ENCODE assay signal across 24 cellular contexts in genomic region chr2:12399244-12399643, GRCh38.
DNase-seq lines count a peak whose midpoint lies in the region; ATAC-seq and TF ChIP-seq lines count a peak whose summit lies in the region.
"Had no signal": no experiment of that assay in that cellular context is flagged by ENCODE, and none has a peak within 500 bp of the region (broad histone marks: within the 10 kb centered on the region; RNA-seq: fewer than 3 reads in every experiment).

No MANE protein-coding gene starts in this region.

- H3K27ac ChIP-seq in VCaP = peak overlapping the region; percentile 66
- H3K27ac ChIP-seq in trophoblast cell (ENCODE audit: low read depth, low read length) = peak overlapping the region; percentile 20
- H3K27ac ChIP-seq in GM23338 (ENCODE audit: low read depth) = no peak overlapping the region
- H3K27ac ChIP-seq: 22Rv1, gastroesophageal sphincter, neural progenitor cell, right lobe of liver, upper lobe of left lung had no signal

- no peak overlapping the region for H2BK5ac ChIP-seq in trophoblast cell (ENCODE audit: low read depth, low read length, poor library complexity)

- H3K27me3 ChIP-seq in trophoblast cell (ENCODE audit: insufficient read depth, low read length) = no peaks in the 10 kb centered on the region
- peaks cover 9% of the 10 kb centered on the region; the same call in 1 of the 2 replicates for H3K27me3 ChIP-seq in GM23338 (ENCODE audit: insufficient read depth)
- H3K27me3 ChIP-seq: gastroesophageal sphincter, neural progenitor cell, right lobe of liver, upper lobe of left lung had no signal

- H3K4me2 ChIP-seq in trophoblast cell (ENCODE audit: low read length) (no peak overlapping the region), GM23338 (no peak overlapping the region)
- H3K4me2 ChIP-seq: neural progenitor cell had no signal

- H2AFZ ChIP-seq in trophoblast cell (ENCODE audit: insufficient read depth, low read length, poor library complexity) (no peak overlapping the region), GM23338 (no peak overlapping the region)
- H2AFZ ChIP-seq: neural progenitor cell had no signal

- H3K9me3 Mint-ChIP-seq in GM23338 = peaks cover 32% of the 10 kb centered on the region
- H3K9me3 Mint-ChIP-seq: immature natural killer cell had no signal

- H3K14ac ChIP-seq in trophoblast cell (ENCODE audit: low read length) = no peak overlapping the region

- H3K4me1 ChIP-seq in trophoblast cell (ENCODE audit: control insufficient read depth in 1 of 2, insufficient read depth in 2 of 2, low read length in 2 of 2) = peaks cover 2 to 6% of the 10 kb centered on the region in 2 experiments
- H3K4me1 ChIP-seq in GM23338 (ENCODE audit: insufficient read depth) = peaks cover 32% of the 10 kb centered on the region
- H3K4me1 ChIP-seq: gastroesophageal sphincter, neural progenitor cell, right lobe of liver had no signal

- no peaks in the 10 kb centered on the region for H3K36me3 ChIP-seq in trophoblast cell (ENCODE audit: control insufficient read depth in 1 of 2, insufficient read depth in 2 of 2, low read length in 2 of 2)
- H3K36me3 ChIP-seq in GM23338 (ENCODE audit: insufficient read depth) = peaks cover 12% of the 10 kb centered on the region; the same call in 1 of the 2 replicates
- H3K36me3 ChIP-seq: gastroesophageal sphincter, neural progenitor cell, right lobe of liver, upper lobe of left lung had no signal

- peaks cover 6% of the 10 kb centered on the region; the same call in 1 of the 2 replicates for H3K9me2 ChIP-seq in GM23338 (ENCODE audit: insufficient read depth)

- peaks cover 3% of the 10 kb centered on the region for H3K27me3 Mint-ChIP-seq in GM23338 (ENCODE audit: insufficient read depth, low read depth, poor library complexity)
- H3K27me3 Mint-ChIP-seq: CD4-positive, alpha-beta T cell had no signal

- H4K91ac ChIP-seq in trophoblast cell (ENCODE audit: low read depth, low read length) = no peak overlapping the region

- no peaks in the 10 kb centered on the region; the same call in 1 of the 2 replicates for H4K20me1 ChIP-seq in GM23338 (replicated peaks; ENCODE audit: insufficient read depth)

- no peaks in the 10 kb centered on the region for H3F3A ChIP-seq in GM23338 (replicated peaks; ENCODE audit: low read depth)

- H3K4me3 Mint-ChIP-seq in GM23338 = no peak overlapping the region
- H3K4me3 Mint-ChIP-seq: CD4-positive, alpha-beta T cell; immature natural killer cell; neural progenitor cell had no signal

- peaks cover 5% of the 10 kb centered on the region for H3K9me3 ChIP-seq in trophoblast cell (ENCODE audit: insufficient read depth, low read depth, low read length)
- H3K9me3 ChIP-seq: gastroesophageal sphincter, right lobe of liver had no signal

- no peaks in the 10 kb centered on the region for H3K79me2 ChIP-seq in trophoblast cell (ENCODE audit: control insufficient read depth, insufficient read depth, low read length, poor library complexity)
- H3K79me2 ChIP-seq in GM23338 (replicated peaks; ENCODE audit: insufficient read depth) = no peaks in the 10 kb centered on the region

- H3K4me3 ChIP-seq in trophoblast cell (ENCODE audit: low read depth, low read length) (no peak overlapping the region), GM23338 (no peak overlapping the region)
- H3K4me3 ChIP-seq: gastroesophageal sphincter, neural progenitor cell, right lobe of liver, upper lobe of left lung had no signal

- no peak overlapping the region for H2AK5ac ChIP-seq in trophoblast cell (ENCODE audit: low read length)

- no peak overlapping the region for H3K18ac ChIP-seq in trophoblast cell (ENCODE audit: low read length)

- no peak overlapping the region for H2BK12ac ChIP-seq in trophoblast cell (ENCODE audit: low read length)

- H3K4ac ChIP-seq in trophoblast cell (ENCODE audit: low read depth, low read length) = no peak overlapping the region

- no peak overlapping the region for H4K12ac ChIP-seq in trophoblast cell (ENCODE audit: low read depth, low read length)

- H3K4me1 Mint-ChIP-seq in GM23338 = peaks cover 23% of the 10 kb centered on the region
- H3K4me1 Mint-ChIP-seq: immature natural killer cell had no signal

- no peak overlapping the region for H3K9ac ChIP-seq in trophoblast cell (ENCODE audit: low read length)
- H3K9ac ChIP-seq: neural progenitor cell had no signal

- ATAC-seq in HG03108 (IDR thresholded peaks at IDR 0.05; ENCODE audit: unreplicated experiment) = no peak
- ATAC-seq in GM23338 = no peak; the same call in 2 of the 3 replicates
- ATAC-seq: gastroesophageal sphincter, left lobe of liver, right lobe of liver had no signal

- H3K79me1 ChIP-seq in trophoblast cell (ENCODE audit: low read length) = peaks cover 2% of the 10 kb centered on the region

- H3K23ac ChIP-seq in trophoblast cell (ENCODE audit: low read length) = no peak overlapping the region

- no peak overlapping the region for H2BK120ac ChIP-seq in trophoblast cell (ENCODE audit: insufficient read depth, low read length, poor library complexity)

- TF ChIP-seq CTCF in VCaP (conservative IDR thresholded peaks at IDR 0.05) (no peak), GM23338 (conservative IDR thresholded peaks at IDR 0.05; ENCODE audit: low read depth in 2 of 2) (no peak)

- no peak overlapping the region for H3K27ac Mint-ChIP-seq in GM23338
- H3K27ac Mint-ChIP-seq: CD4-positive, alpha-beta T cell; immature natural killer cell; neural progenitor cell had no signal

- WGBS in trophoblast cell (ENCODE audit: extremely low coverage, insufficient coverage, insufficient read length) = no CpG with 5 or more reads among the region's 3 CpGs

- H3K36me3 Mint-ChIP-seq in GM23338 (ENCODE audit: low read depth) = peaks cover 29% of the 10 kb centered on the region

- DNase-seq in NCI-H2029 (lab: John Stamatoyannopoulos, UW) (peak; percentile 7), NCI-H2029 treated with DMSO at 0.1 percent for 48 hours (lab: John Stamatoyannopoulos, UW) (no peak), NCI-H187 treated with DMSO at 0.1 percent for 48 hours (lab: John Stamatoyannopoulos, UW) (peak; percentile 58), trophoblast cell (no peak), kidney tubule cell (ENCODE audit: low spot score) (no peak), GM23338 (ENCODE audit: low spot score) (no peak)
- DNase-seq: activated CD4-positive, alpha-beta T cell treated with anti-CD3 and anti-CD28 coated beads for 48 hours; activated T-cell treated with anti-CD3 and anti-CD28 coated beads, Interleukin-2, amount 50 U/mL, for 48 hours; CD4-positive, alpha-beta T cell; hippocampal formation; immature natural killer cell; mesenchymal stem cell; NCI-H1092; NCI-H1930; NCI-H774; right lobe of liver; stimulated activated CD4-positive, alpha-beta T cell treated with anti-CD3 and anti-CD28 coated beads, Interleukin-4, amount 100 ng/mL, for 1 hour; upper lobe of left lung had no signal

- no peak overlapping the region for H4K8ac ChIP-seq in trophoblast cell (ENCODE audit: low read depth, low read length)

TF ChIP-seq in GM23338, 12 proteins besides CTCF, POLR2A, EP300 and RAD21 (continues in another document):
- no peak for TF ChIP-seq ZNF114 (CRISPR knock-in tag; IDR thresholded peaks at IDR 0.05)
- no peak for TF ChIP-seq ZNF331 (CRISPR knock-in tag; IDR thresholded peaks at IDR 0.05; ENCODE audit: low read depth)
- TF ChIP-seq, protein P1, sequence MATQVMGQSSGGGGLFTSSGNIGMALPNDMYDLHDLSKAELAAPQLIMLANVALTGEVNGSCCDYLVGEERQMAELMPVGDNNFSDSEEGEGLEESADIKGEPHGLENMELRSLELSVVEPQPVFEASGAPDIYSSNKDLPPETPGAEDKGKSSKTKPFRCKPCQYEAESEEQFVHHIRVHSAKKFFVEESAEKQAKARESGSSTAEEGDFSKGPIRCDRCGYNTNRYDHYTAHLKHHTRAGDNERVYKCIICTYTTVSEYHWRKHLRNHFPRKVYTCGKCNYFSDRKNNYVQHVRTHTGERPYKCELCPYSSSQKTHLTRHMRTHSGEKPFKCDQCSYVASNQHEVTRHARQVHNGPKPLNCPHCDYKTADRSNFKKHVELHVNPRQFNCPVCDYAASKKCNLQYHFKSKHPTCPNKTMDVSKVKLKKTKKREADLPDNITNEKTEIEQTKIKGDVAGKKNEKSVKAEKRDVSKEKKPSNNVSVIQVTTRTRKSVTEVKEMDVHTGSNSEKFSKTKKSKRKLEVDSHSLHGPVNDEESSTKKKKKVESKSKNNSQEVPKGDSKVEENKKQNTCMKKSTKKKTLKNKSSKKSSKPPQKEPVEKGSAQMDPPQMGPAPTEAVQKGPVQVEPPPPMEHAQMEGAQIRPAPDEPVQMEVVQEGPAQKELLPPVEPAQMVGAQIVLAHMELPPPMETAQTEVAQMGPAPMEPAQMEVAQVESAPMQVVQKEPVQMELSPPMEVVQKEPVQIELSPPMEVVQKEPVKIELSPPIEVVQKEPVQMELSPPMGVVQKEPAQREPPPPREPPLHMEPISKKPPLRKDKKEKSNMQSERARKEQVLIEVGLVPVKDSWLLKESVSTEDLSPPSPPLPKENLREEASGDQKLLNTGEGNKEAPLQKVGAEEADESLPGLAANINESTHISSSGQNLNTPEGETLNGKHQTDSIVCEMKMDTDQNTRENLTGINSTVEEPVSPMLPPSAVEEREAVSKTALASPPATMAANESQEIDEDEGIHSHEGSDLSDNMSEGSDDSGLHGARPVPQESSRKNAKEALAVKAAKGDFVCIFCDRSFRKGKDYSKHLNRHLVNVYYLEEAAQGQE (IDR thresholded peaks at IDR 0.05; ENCODE audit: unreplicated experiment) = no peak
- TF ChIP-seq EZH2 (IDR thresholded peaks at IDR 0.05; ENCODE audit: low read depth, unreplicated experiment) = no peak
- TF ChIP-seq EZH2phosphoT487 (IDR thresholded peaks at IDR 0.05; ENCODE audit: unreplicated experiment) = no peak
- TF ChIP-seq STAT1 (IDR thresholded peaks at IDR 0.05; ENCODE audit: unreplicated experiment) = no peak
- TF ChIP-seq POLR2AphosphoS5 (IDR thresholded peaks at IDR 0.05; ENCODE audit: low read depth) = no peak

Comparison
In these comparisons a context has a peak if more than half of its experiments do, and no peak if none do; other contexts are left out.
1. DNase-seq: peak in NCI-H2029 (single experiment) and NCI-H187 treated with DMSO at 0.1 percent for 48 hours (single experiment); none in NCI-H2029 treated with DMSO at 0.1 percent for 48 hours (single experiment), trophoblast cell (0 of 2), kidney tubule cell (single experiment) and GM23338 (single experiment).